In the genomic region with DNA sequence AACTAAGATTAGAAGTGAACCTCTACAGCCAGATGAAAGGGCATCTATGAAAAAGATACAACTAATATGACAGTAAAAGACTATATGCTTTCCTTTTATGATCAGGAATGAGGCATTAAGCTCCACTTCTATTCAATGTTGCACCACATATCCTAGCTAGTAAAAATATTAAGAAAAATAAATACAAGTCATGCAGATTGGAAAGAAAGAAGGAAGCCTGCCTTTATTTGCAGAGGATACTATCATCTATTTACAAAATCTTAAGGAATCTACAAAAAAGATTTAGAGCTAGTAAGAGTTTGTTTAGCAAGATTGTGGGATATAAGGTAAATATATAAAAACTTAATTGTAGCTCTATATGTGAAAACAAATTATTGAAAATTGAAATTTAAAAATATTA, we compare ENCODE assay signal across 35 cellular contexts.
"Had no signal": no experiment of that assay in that cellular context is flagged by ENCODE, and none has a peak within 500 bp of the region (broad histone marks: within the 10 kb centered on the region; RNA-seq: fewer than 3 reads in every experiment).

No MANE protein-coding gene starts in this region.

- H3K27ac ChIP-seq: KMS-11 had no signal

- H3K27me3 ChIP-seq: MG63 had no signal

- H3K36me3 ChIP-seq: MG63 had no signal

- H3K9me3 ChIP-seq: MG63 had no signal

- H3K4me2 ChIP-seq: KMS-11 had no signal

- H3K4me3 ChIP-seq: MG63 had no signal

- DNase-seq: Karpas-422, Kasumi-1, KG1, MG63, MM.1S, MV-4-11, NCI-H1048, NCI-H1092, NCI-H1092 treated with DMSO at 0.1 percent for 48 hours, NCI-H1105, NCI-H1105 treated with DMSO at 0.1 percent for 48 hours, NCI-H1417, NCI-H1417 treated with DMSO at 0.1 percent for 48 hours, NCI-H1436, NCI-H1436 treated with DMSO at 0.1 percent for 48 hours, NCI-H146, NCI-H1694, NCI-H1694 treated with DMSO at 0.1 percent for 48 hours, NCI-H187 treated with DMSO at 0.1 percent for 48 hours, NCI-H1930, NCI-H2029, NCI-H2029 treated with DMSO at 0.1 percent for 48 hours, NCI-H2081, NCI-H2081 treated with DMSO at 0.1 percent for 48 hours, NCI-H2107, NCI-H2171, NCI-H2171 treated with DMSO at 0.1 percent for 48 hours, NCI-H2227 treated with DMSO at 0.1 percent for 48 hours, NCI-H226, NCI-H345, NCI-H446, NCI-H446 treated with DMSO at 0.1 percent for 48 hours, NCI-H510A, NCI-H510A treated with DMSO at 0.1 percent for 48 hours had no signal

- H3K9ac ChIP-seq: KMS-11 had no signal
